8 cellular contexts compared by ENCODE assay signal in the genomic region with DNA sequence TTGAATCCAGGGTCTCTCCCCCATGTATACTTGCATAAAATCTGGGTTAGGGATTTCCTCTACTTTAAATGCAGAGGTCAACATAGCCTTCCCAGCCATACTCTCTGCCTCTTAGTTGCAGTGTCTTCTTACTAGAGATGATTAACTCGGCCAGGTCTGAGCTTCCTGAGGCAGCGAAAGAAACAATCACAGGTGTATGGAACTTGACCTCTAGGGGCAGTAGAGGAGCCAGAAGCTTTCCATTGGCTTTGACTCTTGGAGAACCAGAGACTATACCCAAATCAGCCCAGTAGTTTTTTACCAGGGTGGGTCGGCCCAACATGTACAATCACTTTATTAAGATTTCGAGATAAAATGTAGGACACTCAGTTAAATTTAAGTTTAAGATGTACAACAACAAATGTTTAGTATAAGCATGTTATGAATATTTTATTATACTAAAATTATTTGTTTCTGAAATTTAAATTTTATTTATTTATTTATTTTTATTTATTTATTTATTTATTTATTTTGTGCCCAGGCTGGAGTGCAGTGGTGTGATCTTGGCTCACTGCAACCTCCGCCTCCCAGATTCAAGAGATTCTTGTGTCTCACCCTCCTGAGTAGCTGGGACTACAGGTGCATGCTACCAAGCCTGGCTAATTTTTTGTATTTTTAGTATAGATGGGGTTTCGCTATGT. TPM values are rescaled to one million over a fixed set of nuclear protein-coding genes. Genes with fewer than 3 reads are reported as not detected.
DNase-seq lines count a peak whose midpoint lies in the region; ATAC-seq and TF ChIP-seq lines count a peak whose summit lies in the region.
"Had no signal": no experiment of that assay in that cellular context is flagged by ENCODE, and none has a peak within 500 bp of the region (broad histone marks: within the 10 kb centered on the region; RNA-seq: fewer than 3 reads in every experiment).

No MANE protein-coding gene starts in this region.

- no peak overlapping the region for H3K4me3 ChIP-seq in foreskin fibroblast (ENCODE audit: low read depth in 1 of 2, low read length in 2 of 2)
- no peak overlapping the region for H3K4me3 ChIP-seq in sigmoid colon

- 62 to 65% methylated on average over 6 of the region's 6 CpGs for WGBS in sigmoid colon, 2 donors

- H3K27ac ChIP-seq in sigmoid colon: no peak overlapping the region

- no peaks in the 10 kb centered on the region for H3K36me3 ChIP-seq in sigmoid colon

- H3K4me1 ChIP-seq in sigmoid colon: no peaks in the 10 kb centered on the region

- TF ChIP-seq POLR2A in sigmoid colon (IDR thresholded peaks at IDR 0.05): no peak

- H3K9me3 ChIP-seq in sigmoid colon: no peaks in the 10 kb centered on the region

- intact Hi-C loops in sigmoid colon (cut with DNase I): no loop called here

- TF ChIP-seq CTCF in foreskin fibroblast (IDR thresholded peaks at IDR 0.05; ENCODE audit: low read depth, low read length) (peak; percentile 32), sigmoid colon (IDR thresholded peaks at IDR 0.05) (no peak)

- ATAC-seq in GM19467 (IDR thresholded peaks at IDR 0.05; ENCODE audit: unreplicated experiment) (peak; percentile 92), GM21390 (IDR thresholded peaks at IDR 0.05; ENCODE audit: unreplicated experiment) (no peak)

- DNase-seq in EH (ENCODE audit: low read depth) (peak; percentile 6), M059J (ENCODE audit: low read depth) (peak; percentile 23), foreskin fibroblast (no peak), sigmoid colon (no peak), NCI-H2196 (lab: John Stamatoyannopoulos, UW; ENCODE audit: unreplicated experiment) (no peak)

- H3K27me3 ChIP-seq in sigmoid colon: peaks cover 0 to 23% (median 0%) of the 10 kb centered on the region in 3 donors

- TF ChIP-seq EP300 in sigmoid colon (IDR thresholded peaks at IDR 0.05): no peak

RNA-seq across cellular contexts. Expression of a gene that starts 48.0 kb away (rescaled TPM):
- not detected in 2 replicates for total RNA-seq in M059J (2014; rRNA removed; shearing (Covaris generic))
- not detected for total RNA-seq in sigmoid colon
- not detected for polyA plus RNA-seq in sigmoid colon
- total RNA-seq: lung microvascular endothelial cell had no signal

Comparison
In these comparisons a context has a peak if more than half of its experiments do, and no peak if none do; other contexts are left out.
1. DNase-seq: peak in EH (single experiment) and M059J (single experiment); none in foreskin fibroblast (0 of 2), sigmoid colon (single experiment) and NCI-H2196 (single experiment).